ENCODE assay signal across 7 cellular contexts in genomic region chr7:150580995-150581394, GRCh38. TPM values are rescaled to one million over a fixed set of nuclear protein-coding genes. Genes with fewer than 3 reads are reported as not detected.
"Had no signal": no experiment of that assay in that cellular context is flagged by ENCODE, and none has a peak within 500 bp of the region (broad histone marks: within the 10 kb centered on the region; RNA-seq: fewer than 3 reads in every experiment).

No MANE protein-coding gene starts in this region.

- ATAC-seq: left lobe of liver had no signal

- DNase-seq: activated CD8-positive, alpha-beta memory T cell treated with anti-CD3 and anti-CD28 coated beads for 24 hours; amniotic stem cell; midbrain; sigmoid colon had no signal

RNA-seq across cellular contexts. Expression of gene GIMAP4, which starts 13.8 kb away (rescaled TPM):
- total RNA-seq: myocyte, SJSA1 had no signal

RNA-seq across cellular contexts. Expression of gene GIMAP6, which starts 51.2 kb away (rescaled TPM):
- total RNA-seq: myocyte, SJSA1 had no signal
